ENCODE assay signal across 28 cellular contexts in genomic region chr11:18000760-18001159, GRCh38. TPM values are rescaled to one million over a fixed set of nuclear protein-coding genes. Genes with fewer than 3 reads are reported as not detected.
DNase-seq lines count a peak whose midpoint lies in the region; ATAC-seq, FAIRE-seq and TF ChIP-seq lines count a peak whose summit lies in the region.
"Had no signal": no experiment of that assay in that cellular context is flagged by ENCODE, and none has a peak within 500 bp of the region (broad histone marks: within the 10 kb centered on the region; RNA-seq: fewer than 3 reads in every experiment).

No MANE protein-coding gene starts in this region.

- H3K36me3 ChIP-seq in GM12878 (ENCODE audit: control insufficient read depth in 2 of 2, insufficient read depth in 2 of 2, low read length in 1 of 2) (peaks cover 3 to 15% of the 10 kb centered on the region in 2 experiments; a peak in 3 of 4 replicates), Peyer's patch (peaks cover 0 to 49% (median 0%) of the 10 kb centered on the region in 3 donors)

- H3K27ac ChIP-seq in GM12878 (ENCODE audit: control insufficient read depth, insufficient read depth) (no peak overlapping the region), Peyer's patch (no peak overlapping the region)
- H3K27ac ChIP-seq: A549, C4-2B, dorsolateral prefrontal cortex, gastrocnemius medialis, left lung, tibial artery had no signal

- RAD21 ChIA-PET in GM12878 (lab: Charles Lee; ENCODE audit: unreplicated experiment), result no interaction called here

- H3K27ac Mint-ChIP-seq in activated naive CD4-positive, alpha-beta T cell treated with anti-CD3 and anti-CD28 coated beads, Interleukin-2, amount 50 U/mL, for 72 hours, result no peak overlapping the region
- H3K27ac Mint-ChIP-seq: stimulated activated naive B cell treated with anti-CD40 and anti-IgM and Interleukin-4, amounts not matched to agents 10 μg/mL and 1 μg/mL and 100 μg/mL, for 72 hours had no signal

- H3K79me2 ChIP-seq in GM12878 (ENCODE audit: control insufficient read depth, insufficient read depth, low read length), result no peaks in the 10 kb centered on the region

- H3K27me3 ChIP-seq in GM12878 (replicated peaks in 1 of 2; ENCODE audit: control insufficient read depth in 2 of 2, insufficient read depth in 2 of 2, low read length in 1 of 2) (no peaks in the 10 kb centered on the region), Peyer's patch (no peaks in the 10 kb centered on the region)
- H3K27me3 ChIP-seq: dorsolateral prefrontal cortex, gastrocnemius medialis, left lung, tibial artery had no signal

- WGBS in GM12878 (ENCODE audit: insufficient coverage, insufficient replicate concordance, low lambda C conversion rate, missing lambda C conversion rate), result 100% methylated on average over 1 of the region's 1 CpG

- no peak overlapping the region for H3K4me2 ChIP-seq in GM12878 (ENCODE audit: control insufficient read depth, insufficient read depth)
- H3K4me2 ChIP-seq: A549 had no signal

- SMC1A ChIA-PET in GM12878 (lab: Charles Lee; ENCODE audit: uncharacterized antibody, unreplicated experiment), result interaction anchor here (0.6 to 2.9 kb wide), 4 partner anchors 9 to 13 kb away, joined by 3 to 10 read pairs (median 4); no protein-coding TSS in a partner anchor

- FAIRE-seq in GM12878 (lab: Jason Lieb, UNC), result no peak
- FAIRE-seq: A549, GM12891, H1 had no signal

- H3K4me3 ChIP-seq in GM12878 (no peak overlapping the region), Peyer's patch (no peak overlapping the region)
- H3K4me3 ChIP-seq: A549, dorsolateral prefrontal cortex, gastrocnemius medialis, left lung, tibial artery had no signal

- POLR2A ChIA-PET in GM12878 (lab: Charles Lee), result interaction anchor here (0.9 kb wide), 1 partner anchor 476 kb away, joined by 3 read pairs; no protein-coding TSS in a partner anchor

- no TSS peak for BruUV-seq in GM12878 (replicated peaks; lab: Mats Ljungman, UMichigan)

- no peak for TF ChIP-seq POLR2A in GM12878 (IDR thresholded peaks at IDR 0.05; ENCODE audit: low read depth, low read length)
- no peak for TF ChIP-seq POLR2A in Peyer's patch (IDR thresholded peaks at IDR 0.05)

- H4K20me1 ChIP-seq in GM12878 (ENCODE audit: control insufficient read depth, insufficient read depth), result no peaks in the 10 kb centered on the region

- no peaks in the 10 kb centered on the region for H3K9me3 Mint-ChIP-seq in activated naive CD4-positive, alpha-beta T cell treated with anti-CD3 and anti-CD28 coated beads, Interleukin-2, amount 50 U/mL, for 72 hours
- H3K9me3 Mint-ChIP-seq: stimulated activated naive B cell treated with anti-CD40 and anti-IgM and Interleukin-4, amounts not matched to agents 10 μg/mL and 1 μg/mL and 100 μg/mL, for 72 hours had no signal

- ATAC-seq in GM18511 (IDR thresholded peaks at IDR 0.05; ENCODE audit: unreplicated experiment), result peak; percentile 88
- peak; percentile 77 for ATAC-seq in GM21381 (IDR thresholded peaks at IDR 0.05; ENCODE audit: unreplicated experiment)
- peak; percentile 80 for ATAC-seq in HG02938 (IDR thresholded peaks at IDR 0.05; ENCODE audit: unreplicated experiment)
- peak; percentile 49 for ATAC-seq in GM12878
- no peak for ATAC-seq in activated naive CD4-positive, alpha-beta T cell treated with anti-CD3 and anti-CD28 coated beads, Interleukin-2, amount 50 U/mL, for 72 hours
- ATAC-seq: A549; gastrocnemius medialis; left lung; SK-N-SH treated with all-trans-retinoic acid at 6 μM for 48 hours; stimulated activated naive B cell treated with anti-CD40 and anti-IgM and Interleukin-4, amounts not matched to agents 10 μg/mL and 1 μg/mL and 100 μg/mL, for 72 hours had no signal

- no peaks in the 10 kb centered on the region for H3K9me3 ChIP-seq in GM12878 (replicated peaks; ENCODE audit: control insufficient read depth, insufficient read depth, low read length)
- H3K9me3 ChIP-seq in Peyer's patch, result no peaks in the 10 kb centered on the region
- H3K9me3 ChIP-seq: A549, gastrocnemius medialis, left lung, tibial artery had no signal

- no peak for TF ChIP-seq RAD21 in GM12878 (IDR thresholded peaks at IDR 0.05; ENCODE audit: insufficient read depth, low read depth, low read length)

- in situ Hi-C loops in GM12878 (cut with MboI), result no loop called here

- no peak overlapping the region for H2AFZ ChIP-seq in GM12878 (ENCODE audit: control insufficient read depth, low read depth, low read length)

- H3K36me3 Mint-ChIP-seq in activated naive CD4-positive, alpha-beta T cell treated with anti-CD3 and anti-CD28 coated beads, Interleukin-2, amount 50 U/mL, for 72 hours, result peaks cover 5 to 11% of the 10 kb centered on the region in 2 donors

- TF ChIP-seq EP300 in GM12878 (IDR thresholded peaks at IDR 0.05; ENCODE audit: borderline replicate concordance in 1 of 2, control insufficient read depth in 1 of 2, low read depth in 2 of 2, low read length in 2 of 2), result no peak

- H3K9ac ChIP-seq in GM12878 (ENCODE audit: control insufficient read depth, insufficient read depth, low read length), result no peak overlapping the region

- DNase-seq in GM12878 (ENCODE audit: low read depth, low spot score) (no peak), Peyer's patch (no peak), NOMO-1 treated with DMSO at 0.1 percent for 48 hours (lab: John Stamatoyannopoulos, UW; ENCODE audit: unreplicated experiment) (no peak)
- DNase-seq in activated naive CD4-positive, alpha-beta T cell (lab: John Stamatoyannopoulos, UW), result no peak
- DNase-seq in activated naive CD4-positive, alpha-beta T cell treated with anti-CD3 and anti-CD28 coated beads, Interleukin-2, amount 50 U/mL, for 72 hours (ENCODE audit: low spot score in 2 of 2), result no peak
- DNase-seq: activated CD4-positive, alpha-beta T cell treated with anti-CD3 and anti-CD28 coated beads for 1 hour; activated effector memory CD4-positive, alpha-beta T cell treated with anti-CD3 and anti-CD28 coated beads, Interleukin-2, amount 50 U/mL, for 16 hours; DMS 273 treated with DMSO at 0.1 percent for 48 hours; dorsolateral prefrontal cortex; gastrocnemius medialis; GF-D8; left lung; MM.1S; NCI-H1694 treated with DMSO at 0.1 percent for 48 hours; NCI-H345; retina; RPMI8226; stimulated activated naive B cell treated with anti-CD40 and anti-IgM and Interleukin-4, amounts not matched to agents 10 μg/mL and 1 μg/mL and 100 μg/mL, for 72 hours; tibial artery had no signal

- intact Hi-C loops in GM12878 (cut with micrococcal nuclease; ENCODE audit: unreplicated experiment), result no loop called here

- H3K4me1 ChIP-seq in GM12878 (ENCODE audit: control insufficient read depth, insufficient read depth, low read length), result no peaks in the 10 kb centered on the region
- no peaks in the 10 kb centered on the region for H3K4me1 ChIP-seq in Peyer's patch
- H3K4me1 ChIP-seq: A549, gastrocnemius medialis, left lung, tibial artery had no signal

- TF ChIP-seq CTCF in GM12878 (IDR thresholded peaks at IDR 0.05 in 2 of 3, conservative IDR thresholded peaks at IDR 0.05 in 1 of 3; ENCODE audit: control insufficient read depth in 2 of 3, extremely low read depth in 1 of 3, insufficient read depth in 1 of 3, low read depth in 3 of 3, low read length in 3 of 3), result no peak
- no peak for TF ChIP-seq CTCF in Peyer's patch (IDR thresholded peaks at IDR 0.05)

- CTCF ChIA-PET in GM12878 (lab: Yijun Ruan, JAX), result interaction anchor here (1.0 to 2.2 kb wide), 4 partner anchors 9 to 66 kb away, joined by 3 to 22 read pairs (median 4); partner anchors contain the start of gene SERGEF

TF ChIP-seq in GM12878, 131 proteins besides CTCF, POLR2A, EP300 and RAD21 (continues in another document):
- TF ChIP-seq CHD2 (IDR thresholded peaks at IDR 0.05; ENCODE audit: borderline replicate concordance, low read depth, low read length) (no peak), ESRRA (IDR thresholded peaks at IDR 0.05; ENCODE audit: low read length) (no peak)

RNA-seq across cellular contexts. Expression of gene SERGEF, which starts 12.1 kb away (rescaled TPM):
- total RNA-seq in GM12878 (2013; cell fraction: nucleolus; rRNA removed), result 40.1 and 47.6 TPM in 2 replicates
- total RNA-seq in GM12878 (2014; rRNA removed) (25.5 and 29.9 TPM in 2 replicates), GM12878 (2014; rRNA removed; fragmentation: Illumina TruSeq; extraction: Trizol) (26.1 and 29.0 TPM in 2 replicates), GM12878 (2021) (27.8 and 28.8 TPM in 2 replicates), Peyer's patch (10 to 100 TPM; 19.4 to 40.4 (median 27.7) TPM)
- 26.0 TPM for polyA plus RNA-seq in GM12878 (2011; ENCODE audit: low read depth)
- polyA plus RNA-seq in GM12878 (2011; rRNA removed) (21.1 and 22.8 TPM in 2 replicates), GM12878 (2014; fragmentation: Illumina TruSeq; extraction: Trizol) (17.6 and 21.3 TPM in 2 replicates), GM12878 (2014; fragmentation: Nextera tagmentation; extraction: Ambion mirVana) (10 to 100 TPM; 14.6 to 25.6 TPM), GM12878 (2014; rRNA removed) (17.7 and 18.7 TPM in 2 replicates), GM12878 (2016; fragmentation: Nextera tagmentation; extraction: Ambion mirVana) (10 to 100 TPM; 21.6 to 22.0 TPM)
- 21.6 and 24.8 TPM in 2 replicates for polyA plus RNA-seq in GM12878 (2011; cell fraction: cytosol; rRNA removed)
- polyA plus RNA-seq in GM12878 (2011; cell fraction: nucleus; rRNA removed), result 23.4 and 27.7 TPM in 2 replicates
- polyA plus RNA-seq in GM12878 (2012), result 29.0 and 39.8 TPM in 2 replicates
- 46.3 and 47.5 TPM in 2 replicates for polyA minus RNA-seq in GM12878 (2011; rRNA and poly(A)+ RNA removed)
- 10.4 and 12.2 TPM in 2 replicates for polyA minus RNA-seq in GM12878 (2011; cell fraction: cytosol; rRNA and poly(A)+ RNA removed)
- 25.8 and 34.2 TPM in 2 replicates for polyA minus RNA-seq in GM12878 (2011; cell fraction: nucleus; rRNA and poly(A)+ RNA removed)
- total RNA-seq in activated naive CD4-positive, alpha-beta T cell treated with anti-CD3 and anti-CD28 coated beads, Interleukin-2, amount 50 U/mL, for 72 hours, result 10 to 100 TPM; 42.7 to 62.9 TPM

RNA-seq across cellular contexts. Expression of gene TPH1, which starts 45.3 kb away (rescaled TPM):
- total RNA-seq in GM12878 (2013; cell fraction: nucleolus; rRNA removed), result 1.4 and 2.4 TPM in 2 replicates
- total RNA-seq in GM12878 (2014; rRNA removed), result 0.27 and 0.34 TPM in 2 replicates
- total RNA-seq in GM12878 (2014; rRNA removed; fragmentation: Illumina TruSeq; extraction: Trizol), result 0.32 and 0.36 TPM in 2 replicates
- total RNA-seq in GM12878 (2021), result 0.23 and 0.27 TPM in 2 replicates
- polyA plus RNA-seq in GM12878 (2011; ENCODE audit: low read depth), result 0.13 TPM
- polyA plus RNA-seq in GM12878 (2011; rRNA removed), result 0.72 and 1.2 TPM in 2 replicates
- 0.13 and 0.22 TPM in 2 replicates for polyA plus RNA-seq in GM12878 (2011; cell fraction: cytosol; rRNA removed)
- polyA plus RNA-seq in GM12878 (2011; cell fraction: nucleus; rRNA removed), result 2.1 and 2.9 TPM in 2 replicates
- polyA plus RNA-seq in GM12878 (2012), result 0.18 and 0.25 TPM in 2 replicates
- 0.76 and 0.82 TPM in 2 replicates for polyA plus RNA-seq in GM12878 (2014; fragmentation: Illumina TruSeq; extraction: Trizol)
- under 1 TPM; 0.05 to 0.26 TPM for polyA plus RNA-seq in GM12878 (2014; fragmentation: Nextera tagmentation; extraction: Ambion mirVana)
- 0.24 and 0.69 TPM in 2 replicates for polyA plus RNA-seq in GM12878 (2014; rRNA removed)
- under 1 TPM; 0.23 to 0.32 TPM for polyA plus RNA-seq in GM12878 (2016; fragmentation: Nextera tagmentation; extraction: Ambion mirVana)
- polyA minus RNA-seq in GM12878 (2011; rRNA and poly(A)+ RNA removed), result 0.22 and 0.41 TPM in 2 replicates
- polyA minus RNA-seq in GM12878 (2011; cell fraction: cytosol; rRNA and poly(A)+ RNA removed), result not detected in 2 replicates
- 0.48 and 0.86 TPM in 2 replicates for polyA minus RNA-seq in GM12878 (2011; cell fraction: nucleus; rRNA and poly(A)+ RNA removed)
- total RNA-seq in Peyer's patch, result 10 to 100 TPM in 3 of 4 donors, 1 to 10 TPM in 1; 9.1 to 18.6 (median 12.6) TPM
- under 1 TPM; 0.05 to 0.43 TPM for total RNA-seq in activated naive CD4-positive, alpha-beta T cell treated with anti-CD3 and anti-CD28 coated beads, Interleukin-2, amount 50 U/mL, for 72 hours
- total RNA-seq: epithelial cell of proximal tubule had no signal

Comparison
In these comparisons a context has a peak if more than half of its experiments do, and no peak if none do; other contexts are left out.
1. ATAC-seq: peak in GM18511 (single experiment), GM21381 (single experiment), HG02938 (single experiment) and GM12878 (single experiment); none in activated naive CD4-positive, alpha-beta T cell treated with anti-CD3 and anti-CD28 coated beads, Interleukin-2, amount 50 U/mL, for 72 hours (0 of 2).